ENCODE assay signal across 30 cellular contexts in the genomic region with DNA sequence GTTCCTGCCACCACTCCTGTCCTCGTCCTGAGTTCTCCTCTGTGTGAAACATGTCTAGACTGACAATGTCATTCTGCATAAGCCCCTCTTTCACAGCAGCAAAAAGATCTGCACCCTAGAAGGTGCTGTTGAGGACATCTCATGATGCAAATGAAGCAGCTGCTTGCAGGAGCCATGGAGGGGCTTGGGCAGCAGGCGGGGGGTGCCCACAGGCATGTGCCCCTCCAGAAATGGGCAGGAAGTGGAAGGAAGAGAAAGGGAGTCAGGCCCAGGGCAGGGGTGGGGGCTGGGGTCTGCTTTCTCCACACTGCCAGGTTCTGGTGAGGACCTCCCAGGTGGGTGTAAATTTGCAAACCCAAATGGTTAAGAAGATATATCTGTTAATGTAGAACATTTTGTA. TPM values are rescaled to one million over a fixed set of nuclear protein-coding genes. Genes with fewer than 3 reads are reported as not detected.
"Had no signal": no experiment of that assay in that cellular context is flagged by ENCODE, and none has a peak within 500 bp of the region (broad histone marks: within the 10 kb centered on the region; RNA-seq: fewer than 3 reads in every experiment).

No MANE protein-coding gene starts in this region.

- H3K9me3 Mint-ChIP-seq: activated CD4-positive, alpha-beta memory T cell treated with anti-CD3 and anti-CD28 coated beads, Interleukin-2, amount 10 ng/mL, durations not matched to agents 7 days and 5 days; activated CD4-positive, alpha-beta T cell treated with anti-CD3 and anti-CD28 coated beads, Interleukin-2, amount 10 ng/mL, durations not matched to agents 7 days and 5 days; activated naive CD4-positive, alpha-beta T cell treated with anti-CD3 and anti-CD28 coated beads, Interleukin-2, amount 10 ng/mL, durations not matched to agents 7 days and 5 days; activated naive CD8-positive, alpha-beta T cell treated with anti-CD3 and anti-CD28 coated beads, Interleukin-2, amount 10 ng/mL, durations not matched to agents 7 days and 5 days; activated T-cell treated with anti-CD3 and anti-CD28 coated beads, Interleukin-2, amount 50 U/mL, for 24 hours had no signal

- H3K36me3 Mint-ChIP-seq: activated naive CD4-positive, alpha-beta T cell treated with anti-CD3 and anti-CD28 coated beads, Interleukin-2, amount 10 ng/mL, durations not matched to agents 7 days and 5 days; activated naive CD4-positive, alpha-beta T cell treated with anti-CD3 and anti-CD28 coated beads, Interleukin-2, amount 50 U/mL, for 72 hours; activated naive CD8-positive, alpha-beta T cell treated with anti-CD3 and anti-CD28 coated beads, Interleukin-2, amount 10 ng/mL, durations not matched to agents 7 days and 5 days had no signal

- H3K36me3 ChIP-seq: ascending aorta, breast epithelium, cardiac muscle cell, colonic mucosa, gastrocnemius medialis had no signal

- H3K4me1 ChIP-seq: ascending aorta, breast epithelium, colonic mucosa, foreskin keratinocyte, gastrocnemius medialis had no signal

- ATAC-seq: activated CD4-positive, alpha-beta T cell treated with anti-CD3 and anti-CD28 coated beads for 36 hours; activated naive CD4-positive, alpha-beta T cell treated with anti-CD3 and anti-CD28 coated beads, Interleukin-2, amount 50 U/mL, for 72 hours; activated T-cell treated with anti-CD3 and anti-CD28 coated beads, Interleukin-2, amount 50 U/mL, for 72 hours; esophagus mucosa; foreskin keratinocyte; gastrocnemius medialis had no signal

- DNase-seq: activated CD4-positive, alpha-beta memory T cell treated with anti-CD3 and anti-CD28 coated beads, Interleukin-2, amount 10 ng/mL, durations not matched to agents 7 days and 5 days; activated CD4-positive, alpha-beta T cell treated with anti-CD3 and anti-CD28 coated beads for 36 hours; activated CD4-positive, alpha-beta T cell treated with anti-CD3 and anti-CD28 coated beads, Interleukin-2, amount 10 ng/mL, durations not matched to agents 7 days and 5 days; activated CD4-positive, alpha-beta T cell treated with anti-CD3 and anti-CD28 coated beads, Interleukin-2, amount 50 U/mL, for 4 hours; activated CD4-positive, CD25-positive, alpha-beta regulatory T cell; activated CD4-positive, CD25-positive, alpha-beta regulatory T cell treated with anti-CD3 and anti-CD28 coated beads, Interleukin-2, amount 50 U/mL, for 72 hours; activated CD8-positive, alpha-beta memory T cell treated with anti-CD3 and anti-CD28 coated beads, Interleukin-2, amount 50 U/mL, for 48 hours; activated gamma-delta T cell; activated naive CD4-positive, alpha-beta T cell; activated naive CD4-positive, alpha-beta T cell treated with anti-CD3 and anti-CD28 coated beads, Interleukin-2, amount 10 ng/mL, durations not matched to agents 7 days and 5 days; activated naive CD8-positive, alpha-beta T cell treated with anti-CD3 and anti-CD28 coated beads, Interleukin-2, amount 10 ng/mL, durations not matched to agents 7 days and 5 days; activated T-cell treated with anti-CD3 and anti-CD28 coated beads for 4 hours; activated T-cell treated with anti-CD3 and anti-CD28 coated beads, Interleukin-2, amount 50 U/mL, for 24 hours; activated T-cell treated with anti-CD3 and anti-CD28 coated beads, Interleukin-2, amount 50 U/mL, for 72 hours; central memory CD4-positive, alpha-beta T cell; cerebellar nuclear complex; colonic mucosa; effector memory CD4-positive, alpha-beta T cell; endodermal cell; foreskin keratinocyte; gastrocnemius medialis; T-helper 2 cell had no signal

- H3K9me3 ChIP-seq: ascending aorta, colonic mucosa, gastrocnemius medialis had no signal

- H3K4me1 Mint-ChIP-seq: activated CD4-positive, alpha-beta memory T cell treated with anti-CD3 and anti-CD28 coated beads, Interleukin-2, amount 10 ng/mL, durations not matched to agents 7 days and 5 days; activated CD4-positive, alpha-beta T cell treated with anti-CD3 and anti-CD28 coated beads, Interleukin-2, amount 10 ng/mL, durations not matched to agents 7 days and 5 days; activated naive CD8-positive, alpha-beta T cell treated with anti-CD3 and anti-CD28 coated beads, Interleukin-2, amount 10 ng/mL, durations not matched to agents 7 days and 5 days had no signal

- H3K4me3 Mint-ChIP-seq: activated CD4-positive, alpha-beta memory T cell treated with anti-CD3 and anti-CD28 coated beads, Interleukin-2, amount 10 ng/mL, durations not matched to agents 7 days and 5 days; activated CD4-positive, alpha-beta T cell treated with anti-CD3 and anti-CD28 coated beads for 36 hours; activated CD4-positive, alpha-beta T cell treated with anti-CD3 and anti-CD28 coated beads, Interleukin-2, amount 10 ng/mL, durations not matched to agents 7 days and 5 days; activated naive CD4-positive, alpha-beta T cell treated with anti-CD3 and anti-CD28 coated beads, Interleukin-2, amount 10 ng/mL, durations not matched to agents 7 days and 5 days; activated naive CD8-positive, alpha-beta T cell treated with anti-CD3 and anti-CD28 coated beads, Interleukin-2, amount 10 ng/mL, durations not matched to agents 7 days and 5 days; activated T-cell treated with anti-CD3 and anti-CD28 coated beads, Interleukin-2, amount 50 U/mL, for 24 hours; activated T-cell treated with anti-CD3 and anti-CD28 coated beads, Interleukin-2, amount 50 U/mL, for 72 hours; brain; endodermal cell had no signal

- H3K4me3 ChIP-seq: ascending aorta, breast epithelium, cardiac muscle cell, colonic mucosa, gastrocnemius medialis had no signal

- H3K27me3 Mint-ChIP-seq: activated naive CD8-positive, alpha-beta T cell treated with anti-CD3 and anti-CD28 coated beads, Interleukin-2, amount 10 ng/mL, durations not matched to agents 7 days and 5 days; activated T-cell treated with anti-CD3 and anti-CD28 coated beads, Interleukin-2, amount 50 U/mL, for 24 hours had no signal

- H3K27ac ChIP-seq: ascending aorta, breast epithelium, cardiac muscle cell, colonic mucosa, foreskin keratinocyte, gastrocnemius medialis had no signal

- H3K27ac Mint-ChIP-seq: activated CD4-positive, alpha-beta memory T cell treated with anti-CD3 and anti-CD28 coated beads, Interleukin-2, amount 10 ng/mL, durations not matched to agents 7 days and 5 days; activated CD4-positive, alpha-beta T cell treated with anti-CD3 and anti-CD28 coated beads for 36 hours; activated CD4-positive, alpha-beta T cell treated with anti-CD3 and anti-CD28 coated beads, Interleukin-2, amount 10 ng/mL, durations not matched to agents 7 days and 5 days; activated naive CD4-positive, alpha-beta T cell treated with anti-CD3 and anti-CD28 coated beads, Interleukin-2, amount 10 ng/mL, durations not matched to agents 7 days and 5 days; activated naive CD4-positive, alpha-beta T cell treated with anti-CD3 and anti-CD28 coated beads, Interleukin-2, amount 50 U/mL, for 72 hours; activated naive CD8-positive, alpha-beta T cell treated with anti-CD3 and anti-CD28 coated beads, Interleukin-2, amount 10 ng/mL, durations not matched to agents 7 days and 5 days; activated T-cell treated with anti-CD3 and anti-CD28 coated beads, Interleukin-2, amount 50 U/mL, for 24 hours; activated T-cell treated with anti-CD3 and anti-CD28 coated beads, Interleukin-2, amount 50 U/mL, for 72 hours; endodermal cell had no signal

- H3K27me3 ChIP-seq: ascending aorta, breast epithelium, cardiac muscle cell, colonic mucosa, foreskin keratinocyte, gastrocnemius medialis had no signal

RNA-seq across cellular contexts. Expression of a gene that starts 54.5 kb away (rescaled TPM):
- total RNA-seq: activated CD4-positive, alpha-beta memory T cell treated with anti-CD3 and anti-CD28 coated beads, Interleukin-2, amount 10 ng/mL, durations not matched to agents 7 days and 5 days; activated CD4-positive, alpha-beta T cell treated with anti-CD3 and anti-CD28 coated beads for 36 hours; activated CD4-positive, alpha-beta T cell treated with anti-CD3 and anti-CD28 coated beads, Interleukin-2, amount 10 ng/mL, durations not matched to agents 7 days and 5 days; activated naive CD4-positive, alpha-beta T cell treated with anti-CD3 and anti-CD28 coated beads, Interleukin-2, amount 50 U/mL, for 72 hours; activated naive CD8-positive, alpha-beta T cell treated with anti-CD3 and anti-CD28 coated beads, Interleukin-2, amount 10 ng/mL, durations not matched to agents 7 days and 5 days; activated T-cell treated with anti-CD3 and anti-CD28 coated beads, Interleukin-2, amount 50 U/mL, for 72 hours; epithelial cell of proximal tubule; foreskin keratinocyte; T-helper 1 cell treated with Interleukin-12 subunit alpha and Interleukin-12 subunit beta and Interleukin-4 antibody, amounts not matched to agents 30 ng/mL and 1 ng/mL, for 36 hours had no signal
